In genomic region chr9:121156263-121156731, GRCh38 we compare ENCODE assay signal across 9 cellular contexts. TPM values are rescaled to one million over a fixed set of nuclear protein-coding genes. Genes with fewer than 3 reads are reported as not detected.
A peak's percentile ranks its signal among the peaks of the same experiment; 100 is the strongest.
DNase-seq lines count a peak whose midpoint lies in the region; ATAC-seq and TF ChIP-seq lines count a peak whose summit lies in the region.
"Had no signal": no experiment of that assay in that cellular context is flagged by ENCODE, and none has a peak within 500 bp of the region (broad histone marks: within the 10 kb centered on the region; RNA-seq: fewer than 3 reads in every experiment).

No MANE protein-coding gene starts in this region.

- H3K9me3 ChIP-seq in vagina: no peaks in the 10 kb centered on the region

- peak; percentile 86 for ATAC-seq in GM21360 (IDR thresholded peaks at IDR 0.05; ENCODE audit: unreplicated experiment)
- peak; percentile 78 for ATAC-seq in HG03521 (IDR thresholded peaks at IDR 0.05; ENCODE audit: unreplicated experiment)
- ATAC-seq in activated naive CD8-positive, alpha-beta T cell treated with anti-CD3 and anti-CD28 coated beads, Interleukin-2, amount 50 U/mL, for 24 hours: peak; percentile 89

- H3K27ac Mint-ChIP-seq in activated naive CD8-positive, alpha-beta T cell treated with anti-CD3 and anti-CD28 coated beads, Interleukin-2, amount 50 U/mL, for 24 hours: peak overlapping the region; percentile 83
- H3K27ac Mint-ChIP-seq in osteocyte (ENCODE audit: unreplicated experiment): peak overlapping the region; percentile 62

- intact Hi-C loops in vagina (cut with DNase I): no loop called here

- peak; percentile 58 for DNase-seq in ELR (ENCODE audit: low read depth)
- no peak for DNase-seq in activated naive CD8-positive, alpha-beta T cell treated with anti-CD3 and anti-CD28 coated beads, Interleukin-2, amount 50 U/mL, for 24 hours
- no peak for DNase-seq in osteocyte (ENCODE audit: extremely low spot score, unreplicated experiment)
- no peak for DNase-seq in NCI-H1417 (lab: John Stamatoyannopoulos, UW)
- DNase-seq in NCI-H510A (lab: John Stamatoyannopoulos, UW): no peak
- DNase-seq in vagina (ENCODE audit: extremely low spot score in 2 of 2): no peak

- no peak overlapping the region for H3K27ac ChIP-seq in vagina
- H3K27ac ChIP-seq: PC-9 had no signal

- no peaks in the 10 kb centered on the region for H3K27me3 ChIP-seq in vagina

- no peak overlapping the region for H3K4me3 Mint-ChIP-seq in activated naive CD8-positive, alpha-beta T cell treated with anti-CD3 and anti-CD28 coated beads, Interleukin-2, amount 50 U/mL, for 24 hours
- no peak overlapping the region for H3K4me3 Mint-ChIP-seq in osteocyte (ENCODE audit: unreplicated experiment)

- peaks cover 5% of the 10 kb centered on the region for H3K4me1 ChIP-seq in vagina

- peaks cover 54% of the 10 kb centered on the region for H3K4me1 Mint-ChIP-seq in activated naive CD8-positive, alpha-beta T cell treated with anti-CD3 and anti-CD28 coated beads, Interleukin-2, amount 50 U/mL, for 24 hours
- peaks cover 7% of the 10 kb centered on the region for H3K4me1 Mint-ChIP-seq in osteocyte (ENCODE audit: unreplicated experiment)

- H3K4me3 ChIP-seq in vagina: no peak overlapping the region
- H3K4me3 ChIP-seq: PC-9 had no signal

- no peak for TF ChIP-seq POLR2A in vagina (IDR thresholded peaks at IDR 0.05)

- H3K27me3 Mint-ChIP-seq in activated naive CD8-positive, alpha-beta T cell treated with anti-CD3 and anti-CD28 coated beads, Interleukin-2, amount 50 U/mL, for 24 hours: no peaks in the 10 kb centered on the region
- H3K27me3 Mint-ChIP-seq in osteocyte (ENCODE audit: unreplicated experiment): no peaks in the 10 kb centered on the region

- no peaks in the 10 kb centered on the region for H3K9me3 Mint-ChIP-seq in activated naive CD8-positive, alpha-beta T cell treated with anti-CD3 and anti-CD28 coated beads, Interleukin-2, amount 50 U/mL, for 24 hours
- H3K9me3 Mint-ChIP-seq in osteocyte (ENCODE audit: unreplicated experiment): no peaks in the 10 kb centered on the region

- H3K36me3 ChIP-seq in vagina: peaks cover 0 to 12% of the 10 kb centered on the region in 2 donors

- peaks cover 76% of the 10 kb centered on the region for H3K36me3 Mint-ChIP-seq in activated naive CD8-positive, alpha-beta T cell treated with anti-CD3 and anti-CD28 coated beads, Interleukin-2, amount 50 U/mL, for 24 hours (ENCODE audit: low read depth)
- H3K36me3 Mint-ChIP-seq in osteocyte (ENCODE audit: unreplicated experiment): peaks cover 36% of the 10 kb centered on the region

- TF ChIP-seq CTCF in osteocyte (IDR thresholded peaks at IDR 0.05) (no peak), vagina (IDR thresholded peaks at IDR 0.05) (no peak)

RNA-seq across cellular contexts. Expression of gene RAB14, which starts 45.4 kb away (rescaled TPM):
- total RNA-seq in osteocyte (64.0 and 68.4 TPM in 2 replicates), vagina (29.0 TPM)
